ENCODE assay signal across 9 cellular contexts in the genomic region with DNA sequence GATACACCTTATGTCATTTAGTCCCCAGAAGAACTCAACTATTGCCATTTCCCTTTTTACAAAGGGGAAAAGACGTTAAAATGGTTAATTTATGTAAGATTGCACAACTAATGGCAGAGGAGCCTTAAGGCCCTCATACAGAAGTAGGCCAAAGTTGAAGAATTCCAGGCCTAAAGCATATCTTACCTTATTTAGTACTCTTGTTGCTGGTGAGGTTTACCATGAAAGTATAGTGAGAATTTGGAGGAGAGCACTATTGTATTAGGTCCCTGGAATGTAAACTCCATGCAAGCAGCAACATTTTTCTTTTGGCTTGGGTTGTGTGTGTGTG. TPM values are rescaled to one million over a fixed set of nuclear protein-coding genes. Genes with fewer than 3 reads are reported as not detected.
DNase-seq lines count a peak whose midpoint lies in the region; ATAC-seq, FAIRE-seq and TF ChIP-seq lines count a peak whose summit lies in the region.
"Had no signal": no experiment of that assay in that cellular context is flagged by ENCODE, and none has a peak within 500 bp of the region (broad histone marks: within the 10 kb centered on the region; RNA-seq: fewer than 3 reads in every experiment).

No MANE protein-coding gene starts in this region.

- peak; percentile 47 for FAIRE-seq in astrocyte (lab: Jason Lieb, UNC)

- H3K36me3 ChIP-seq in heart left ventricle (no peaks in the 10 kb centered on the region), astrocyte (ENCODE audit: insufficient read depth, low read length) (no peaks in the 10 kb centered on the region), urinary bladder (ENCODE audit: insufficient read depth) (peaks cover 3% of the 10 kb centered on the region), brain microvascular endothelial cell (replicated peaks) (no peaks in the 10 kb centered on the region)

- H3K4me2 ChIP-seq in astrocyte (ENCODE audit: low read length) = peak overlapping the region; percentile 85

- peak overlapping the region; percentile 88 for H2AFZ ChIP-seq in astrocyte (ENCODE audit: low read depth, low read length)

- no peak for ATAC-seq in heart left ventricle
- ATAC-seq in memory B cell (ENCODE audit: low read depth) = no peak
- ATAC-seq in GM21723 (IDR thresholded peaks at IDR 0.05; ENCODE audit: unreplicated experiment) = no peak

- H3K36me3 Mint-ChIP-seq in astrocyte (ENCODE audit: low read depth, unreplicated experiment) (no peaks in the 10 kb centered on the region), memory B cell (no peaks in the 10 kb centered on the region)

- H3K27ac ChIP-seq in heart left ventricle (peak overlapping the region; percentile 94 to 99 (median 98)), astrocyte (ENCODE audit: low read depth, low read length) (no peak overlapping the region), urinary bladder (ENCODE audit: low read depth) (peak overlapping the region; percentile 31), brain microvascular endothelial cell (no peak overlapping the region)

- no peak for TF ChIP-seq CTCF in heart left ventricle (IDR thresholded peaks at IDR 0.05)
- no peak for TF ChIP-seq CTCF in astrocyte (IDR thresholded peaks at IDR 0.05; ENCODE audit: insufficient read depth, low read depth, low read length)
- TF ChIP-seq CTCF in brain microvascular endothelial cell (IDR thresholded peaks at IDR 0.05; ENCODE audit: low read depth, low read length, missing control alignments) = no peak

- H3K27ac Mint-ChIP-seq in astrocyte (ENCODE audit: unreplicated experiment) (peak overlapping the region; percentile 95), memory B cell (peak overlapping the region; percentile 73)

- TF ChIP-seq POLR2A in heart left ventricle (IDR thresholded peaks at IDR 0.05) = no peak

- intact Hi-C loops in heart left ventricle (cut with DNase I) = loop anchor here (5.0 to 10.0 kb wide), 6 partner anchors 290 to 345 kb away; no protein-coding TSS in a partner anchor
- intact Hi-C loops in cardiac septum (cut with DNase I) = loop anchor here (10.0 kb wide), 1 partner anchor 307 kb away; no protein-coding TSS in a partner anchor

- H3K27me3 Mint-ChIP-seq in astrocyte (ENCODE audit: low read depth, unreplicated experiment) (no peaks in the 10 kb centered on the region), memory B cell (no peaks in the 10 kb centered on the region)

- H3K4me3 Mint-ChIP-seq in astrocyte (ENCODE audit: unreplicated experiment) = peak overlapping the region; percentile 78
- peak overlapping the region; percentile 75 for H3K4me3 Mint-ChIP-seq in memory B cell

- no peak for DNase-seq in heart left ventricle
- no peak for DNase-seq in cardiac septum (ENCODE audit: low spot score)
- DNase-seq in astrocyte (ENCODE audit: low read depth) = peak; percentile 22
- DNase-seq in memory B cell (ENCODE audit: low spot score in 2 of 2) = no peak
- DNase-seq in brain microvascular endothelial cell = no peak
- DNase-seq in T1000 (lab: John Stamatoyannopoulos, UW) = no peak

- H3K4me3 ChIP-seq in heart left ventricle = peak overlapping the region in 7 of 12 donors; percentile 68 to 82 (median 74)
- H3K4me3 ChIP-seq in astrocyte (ENCODE audit: insufficient read depth, low read depth, low read length) = peak overlapping the region; percentile 56
- H3K4me3 ChIP-seq in urinary bladder (ENCODE audit: low read depth, low read length) = no peak overlapping the region
- H3K4me3 ChIP-seq in brain microvascular endothelial cell (ENCODE audit: low read depth, low read length) = no peak overlapping the region

- peaks cover 22% of the 10 kb centered on the region for H3K4me1 Mint-ChIP-seq in astrocyte (ENCODE audit: low read depth, unreplicated experiment)
- peaks cover 4% of the 10 kb centered on the region for H3K4me1 Mint-ChIP-seq in memory B cell

- H3K9ac ChIP-seq in astrocyte (ENCODE audit: low read length) = peak overlapping the region; percentile 85

- H3K27me3 ChIP-seq in heart left ventricle = no peaks in the 10 kb centered on the region
- H3K27me3 ChIP-seq in astrocyte (ENCODE audit: insufficient read depth, low read length) = no peaks in the 10 kb centered on the region
- no peaks in the 10 kb centered on the region for H3K27me3 ChIP-seq in brain microvascular endothelial cell (replicated peaks)

- H3K79me2 ChIP-seq in astrocyte (ENCODE audit: insufficient read depth, low read length) = peaks cover 4% of the 10 kb centered on the region

- 47 to 70% (median 56%) methylated on average over 1 of the region's 1 CpG for WGBS in heart left ventricle, 4 donors
- WGBS in urinary bladder = 29% methylated on average over 1 of the region's 1 CpG

- peaks cover 0 to 21% (median 16%) of the 10 kb centered on the region in 12 donors for H3K4me1 ChIP-seq in heart left ventricle
- peaks cover 25% of the 10 kb centered on the region for H3K4me1 ChIP-seq in astrocyte (ENCODE audit: insufficient read depth, low read length)
- H3K4me1 ChIP-seq in urinary bladder (ENCODE audit: insufficient read depth) = peaks cover 1% of the 10 kb centered on the region

- H4K20me1 ChIP-seq in astrocyte (ENCODE audit: insufficient read depth, low read length) = no peaks in the 10 kb centered on the region

- H3K9me3 Mint-ChIP-seq in astrocyte (ENCODE audit: unreplicated experiment) = peaks cover 2% of the 10 kb centered on the region
- no peaks in the 10 kb centered on the region for H3K9me3 Mint-ChIP-seq in memory B cell

- in situ Hi-C loops in brain microvascular endothelial cell (cut with HindIII; ENCODE audit: low pct_ligation_motif_present, low sequenced_read_pairs) = no loop called here

- H3K9me3 ChIP-seq in heart left ventricle = no peaks in the 10 kb centered on the region
- no peaks in the 10 kb centered on the region for H3K9me3 ChIP-seq in astrocyte (ENCODE audit: insufficient read depth, low read depth, low read length)

RNA-seq across cellular contexts. Expression of gene CRPPA, which starts 0.7 kb away (rescaled TPM):
- total RNA-seq in heart left ventricle (1 to 10 TPM; 1.1 to 8.5 (median 6.0) TPM), cardiac septum (7.3 TPM), astrocyte (3.6 and 3.9 TPM in 2 replicates), urinary bladder (15.4 TPM)
- polyA plus RNA-seq in heart left ventricle (1 to 10 TPM in 1 of 2 donors, under 1 TPM in 1; 0.98 to 1.4 TPM), urinary bladder (0.99 TPM)

RNA-seq across cellular contexts. Expression of gene SOSTDC1, which starts 43.5 kb away (rescaled TPM):
- under 1 TPM in 6 of 9 donors, not detected in 3; 0.14 to 0.56 (median 0.20) TPM for total RNA-seq in heart left ventricle
- polyA plus RNA-seq in heart left ventricle = under 1 TPM; 0.07 to 0.19 TPM
- total RNA-seq in cardiac septum = not detected
- total RNA-seq in astrocyte = 0.14 and 0.23 TPM in 2 replicates
- total RNA-seq in urinary bladder = 25.6 TPM
- polyA plus RNA-seq in urinary bladder = 2.3 TPM
- total RNA-seq: Daoy had no signal

Comparison
In these comparisons a context has a peak if more than half of its experiments do, and no peak if none do; other contexts are left out.
1. H3K27ac ChIP-seq: peak in heart left ventricle (12 of 12) and urinary bladder (single experiment); none in astrocyte (single experiment) and brain microvascular endothelial cell (single experiment).
2. H3K4me3 ChIP-seq: peak in heart left ventricle (7 of 12) and astrocyte (single experiment); none in urinary bladder (single experiment) and brain microvascular endothelial cell (single experiment).
3. RNA of gene SOSTDC1, which starts 43.5 kb away (total RNA-seq): 25.6 TPM in urinary bladder (single experiment); 0.14 to 0.23 TPM in astrocyte, 0.14 to 0.56 TPM in heart left ventricle and not detected in cardiac septum (single experiment); every median in the first group is over 10 times any median in the second.